21 cellular contexts compared by ENCODE assay signal in genomic region chrX:153225438-153226098, GRCh38. TPM values are rescaled to one million over a fixed set of nuclear protein-coding genes. Genes with fewer than 3 reads are reported as not detected.
"Had no signal": no experiment of that assay in that cellular context is flagged by ENCODE, and none has a peak within 500 bp of the region (broad histone marks: within the 10 kb centered on the region; RNA-seq: fewer than 3 reads in every experiment).

No MANE protein-coding gene starts in this region.

- H3K9me3 Mint-ChIP-seq: activated CD4-positive, alpha-beta memory T cell treated with anti-CD3 and anti-CD28 coated beads for 36 hours; activated naive CD4-positive, alpha-beta T cell treated with anti-CD3 and anti-CD28 coated beads for 36 hours; activated naive CD8-positive, alpha-beta T cell treated with anti-CD3 and anti-CD28 coated beads, Interleukin-2, amount 10 ng/mL, durations not matched to agents 7 days and 5 days had no signal

- ATAC-seq: T-helper 17 cell had no signal

- H3K27ac ChIP-seq: colonic mucosa, epithelial cell of prostate, parathyroid adenoma, thoracic aorta had no signal

- H3K27me3 ChIP-seq: colonic mucosa had no signal

- H3K4me1 Mint-ChIP-seq: activated naive CD8-positive, alpha-beta T cell treated with anti-CD3 and anti-CD28 coated beads, Interleukin-2, amount 10 ng/mL, durations not matched to agents 7 days and 5 days; naive thymus-derived CD4-positive, alpha-beta T cell had no signal

- H3K27ac Mint-ChIP-seq: activated CD4-positive, alpha-beta memory T cell treated with anti-CD3 and anti-CD28 coated beads for 36 hours; activated naive CD4-positive, alpha-beta T cell treated with anti-CD3 and anti-CD28 coated beads for 36 hours; activated naive CD8-positive, alpha-beta T cell treated with anti-CD3 and anti-CD28 coated beads, Interleukin-2, amount 10 ng/mL, durations not matched to agents 7 days and 5 days; naive thymus-derived CD4-positive, alpha-beta T cell; T-helper 17 cell had no signal

- H3K4me1 ChIP-seq: colonic mucosa had no signal

- H3K4me3 ChIP-seq: colonic mucosa, thoracic aorta had no signal

- DNase-seq: activated effector memory CD4-positive, alpha-beta T cell treated with Interleukin-2 at 50 U/mL for 16 hours; activated naive CD8-positive, alpha-beta T cell treated with anti-CD3 and anti-CD28 coated beads, Interleukin-2, amount 10 ng/mL, durations not matched to agents 7 days and 5 days; amniotic stem cell; naive thymus-derived CD4-positive, alpha-beta T cell; stimulated activated CD4-positive, alpha-beta T cell treated with anti-CD3 and anti-CD28 coated beads, Interleukin-4, amount 100 ng/mL, for 24 hours; stimulated activated naive CD4-positive, alpha-beta T cell treated with Interleukin-2 at 50 U/mL for 16 hours; T-helper 17 cell had no signal

- H3K9me3 ChIP-seq: colonic mucosa, thoracic aorta had no signal

- H2AFZ ChIP-seq: parathyroid adenoma had no signal

- H3K36me3 ChIP-seq: colonic mucosa, thoracic aorta had no signal

- H3K9ac ChIP-seq: parathyroid adenoma had no signal

- H3K4me3 Mint-ChIP-seq: activated CD4-positive, alpha-beta memory T cell treated with anti-CD3 and anti-CD28 coated beads for 36 hours; activated naive CD4-positive, alpha-beta T cell treated with anti-CD3 and anti-CD28 coated beads for 36 hours; activated naive CD8-positive, alpha-beta T cell treated with anti-CD3 and anti-CD28 coated beads, Interleukin-2, amount 10 ng/mL, durations not matched to agents 7 days and 5 days had no signal

- H3K36me3 Mint-ChIP-seq: activated CD4-positive, alpha-beta memory T cell treated with anti-CD3 and anti-CD28 coated beads for 36 hours; activated naive CD8-positive, alpha-beta T cell treated with anti-CD3 and anti-CD28 coated beads, Interleukin-2, amount 10 ng/mL, durations not matched to agents 7 days and 5 days; naive thymus-derived CD4-positive, alpha-beta T cell had no signal

- H3K79me2 ChIP-seq: parathyroid adenoma had no signal

RNA-seq across cellular contexts. Expression of gene MAGEA1, which starts 46.5 kb away (rescaled TPM):
- total RNA-seq: activated CD4-positive, alpha-beta memory T cell treated with anti-CD3 and anti-CD28 coated beads for 36 hours; activated naive CD4-positive, alpha-beta T cell treated with anti-CD3 and anti-CD28 coated beads for 36 hours; activated naive CD8-positive, alpha-beta T cell treated with anti-CD3 and anti-CD28 coated beads, Interleukin-2, amount 10 ng/mL, durations not matched to agents 7 days and 5 days; bronchial epithelial cell; colonic mucosa; fibroblast of villous mesenchyme; left cardiac atrium; lower leg skin; mesenteric fat pad; naive thymus-derived CD4-positive, alpha-beta T cell; pulmonary artery endothelial cell; right cardiac atrium; T-helper 17 cell; thoracic aorta; urinary bladder had no signal
- polyA plus RNA-seq: naive thymus-derived CD4-positive, alpha-beta T cell; right cardiac atrium; urinary bladder had no signal
